13 cellular contexts compared by ENCODE assay signal in genomic region chr13:94344126-94344863, GRCh38.
DNase-seq lines count a peak whose midpoint lies in the region; ATAC-seq and TF ChIP-seq lines count a peak whose summit lies in the region.
"Had no signal": no experiment of that assay in that cellular context is flagged by ENCODE, and none has a peak within 500 bp of the region (broad histone marks: within the 10 kb centered on the region; RNA-seq: fewer than 3 reads in every experiment).

No MANE protein-coding gene starts in this region.

- H3K36me3 ChIP-seq in gastroesophageal sphincter, result no peaks in the 10 kb centered on the region

- no peaks in the 10 kb centered on the region for H3K27me3 ChIP-seq in gastroesophageal sphincter

- no peaks in the 10 kb centered on the region for H3K9me3 Mint-ChIP-seq in nephron

- WGBS in gastroesophageal sphincter (ENCODE audit: low coverage in 1 of 2), 2 donors, result 24 to 35% methylated on average over 7 to 8 of the region's 8 CpGs

- H3K4me1 ChIP-seq in gastroesophageal sphincter, result peaks cover 0 to 34% (median 4%) of the 10 kb centered on the region in 3 donors

- H3K9me3 ChIP-seq in gastroesophageal sphincter, result no peaks in the 10 kb centered on the region

- H3K4me1 Mint-ChIP-seq in nephron, result peaks cover 33% of the 10 kb centered on the region

- peak overlapping the region; percentile 75 to 80 (median 78) for H3K27ac Mint-ChIP-seq in nephron

- H3K27ac ChIP-seq in gastroesophageal sphincter, result peak overlapping the region in 3 of 4 donors; percentile 5 to 47 (median 7)

- H3K36me3 Mint-ChIP-seq in nephron (ENCODE audit: low read depth), result peaks cover 3% of the 10 kb centered on the region

- ATAC-seq in gastroesophageal sphincter (no peak), GM19328 (IDR thresholded peaks at IDR 0.05; ENCODE audit: unreplicated experiment) (no peak), HG03521 (IDR thresholded peaks at IDR 0.05; ENCODE audit: unreplicated experiment) (no peak)

- H3K4me3 ChIP-seq in gastroesophageal sphincter, result no peak overlapping the region

- no peak for TF ChIP-seq EP300 in gastroesophageal sphincter (IDR thresholded peaks at IDR 0.05)

- peak overlapping the region in 2 of 3 experiments; percentile 37 to 38 for H3K4me3 Mint-ChIP-seq in nephron

- intact Hi-C loops in posterior vena cava (cut with DNase I), result no loop called here

- no peak for TF ChIP-seq POLR2A in gastroesophageal sphincter (IDR thresholded peaks at IDR 0.05)

- peak; percentile 73 for DNase-seq in EH (ENCODE audit: low read depth)
- DNase-seq in SHP77 treated with DMSO at 0.1 percent for 48 hours (lab: John Stamatoyannopoulos, UW), result peak; percentile 47
- no peak for DNase-seq in posterior vena cava (ENCODE audit: low spot score)
- DNase-seq in activated CD4-positive, alpha-beta T cell treated with anti-CD3 and anti-CD28 coated beads for 48 hours, result no peak
- DNase-seq: activated CD4-positive, alpha-beta T cell treated with anti-CD3 and anti-CD28 coated beads, Interleukin-2, amount 50 U/mL, for 48 hours; activated gamma-delta T cell treated with Interleukin-2 at 50 U/mL for 16 hours; C1 segment of cervical spinal cord; midbrain; NCI-H1105 treated with DMSO at 0.1 percent for 48 hours had no signal

- H3K27me3 Mint-ChIP-seq in nephron (ENCODE audit: low read depth), result no peaks in the 10 kb centered on the region

- TF ChIP-seq CTCF in gastroesophageal sphincter (IDR thresholded peaks at IDR 0.05) (no peak), nephron (IDR thresholded peaks at IDR 0.05; ENCODE audit: unreplicated experiment in 3 of 3) (no peak)

Comparison
In these comparisons a context has a peak if more than half of its experiments do, and no peak if none do; other contexts are left out.
1. DNase-seq: peak in EH (single experiment) and SHP77 treated with DMSO at 0.1 percent for 48 hours (single experiment); none in posterior vena cava (single experiment) and activated CD4-positive, alpha-beta T cell treated with anti-CD3 and anti-CD28 coated beads for 48 hours (single experiment).